Comparison of ENCODE assay signal across 2 cellular contexts in the genomic region with DNA sequence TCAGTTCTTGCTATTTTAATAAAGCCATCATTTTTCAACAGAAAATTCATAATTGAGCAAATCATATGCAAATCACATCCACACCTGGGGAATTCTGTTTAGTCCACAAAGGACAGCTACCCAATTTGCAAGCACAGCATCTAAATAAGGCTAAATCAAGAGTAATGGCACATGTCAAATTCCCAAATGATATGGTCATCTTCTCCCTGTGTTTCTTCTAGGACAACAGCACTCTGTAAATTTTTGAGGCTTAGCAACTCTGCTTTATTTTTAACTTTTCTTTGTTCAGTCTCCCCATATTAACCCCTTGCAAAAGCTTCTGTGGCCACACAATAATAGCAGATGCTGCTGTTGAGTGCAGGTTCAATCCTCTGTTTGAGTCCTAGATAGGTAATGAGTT.
TF ChIP-seq lines count a peak whose summit lies in the region.

No MANE protein-coding gene starts in this region.

TF ChIP-seq in SK-N-SH, 30 proteins besides CTCF, POLR2A, EP300 and RAD21 (continued from another document):
- TF ChIP-seq, protein P1, sequence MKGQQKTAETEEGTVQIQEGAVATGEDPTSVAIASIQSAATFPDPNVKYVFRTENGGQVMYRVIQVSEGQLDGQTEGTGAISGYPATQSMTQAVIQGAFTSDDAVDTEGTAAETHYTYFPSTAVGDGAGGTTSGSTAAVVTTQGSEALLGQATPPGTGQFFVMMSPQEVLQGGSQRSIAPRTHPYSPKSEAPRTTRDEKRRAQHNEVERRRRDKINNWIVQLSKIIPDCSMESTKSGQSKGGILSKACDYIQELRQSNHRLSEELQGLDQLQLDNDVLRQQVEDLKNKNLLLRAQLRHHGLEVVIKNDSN (IDR thresholded peaks at IDR 0.05; ENCODE audit: borderline replicate concordance, low read depth), result no peak
- TF ChIP-seq MEF2A (IDR thresholded peaks at IDR 0.05; ENCODE audit: borderline replicate concordance, low read depth) (no peak), SMC3 (IDR thresholded peaks at IDR 0.05; ENCODE audit: low read depth, low read length) (no peak), MAX (IDR thresholded peaks at IDR 0.05; ENCODE audit: low read depth) (no peak), RXRA (IDR thresholded peaks at IDR 0.05; ENCODE audit: borderline replicate concordance, low read depth) (no peak), POLR2AphosphoS5 (IDR thresholded peaks at IDR 0.05; ENCODE audit: low read depth, low read length) (no peak), JUND (IDR thresholded peaks at IDR 0.05) (no peak), PBX3 (IDR thresholded peaks at IDR 0.05) (peak; percentile 24)

TF ChIP-seq in SK-N-SH treated with all-trans-retinoic acid at 6 μM for 48 hours, 23 proteins besides CTCF, POLR2A, EP300 and RAD21 (continued from another document):
- TF ChIP-seq CSRNP3 (CRISPR knock-in tag; IDR thresholded peaks at IDR 0.05), result no peak
